19 cellular contexts compared by ENCODE assay signal in the genomic region with DNA sequence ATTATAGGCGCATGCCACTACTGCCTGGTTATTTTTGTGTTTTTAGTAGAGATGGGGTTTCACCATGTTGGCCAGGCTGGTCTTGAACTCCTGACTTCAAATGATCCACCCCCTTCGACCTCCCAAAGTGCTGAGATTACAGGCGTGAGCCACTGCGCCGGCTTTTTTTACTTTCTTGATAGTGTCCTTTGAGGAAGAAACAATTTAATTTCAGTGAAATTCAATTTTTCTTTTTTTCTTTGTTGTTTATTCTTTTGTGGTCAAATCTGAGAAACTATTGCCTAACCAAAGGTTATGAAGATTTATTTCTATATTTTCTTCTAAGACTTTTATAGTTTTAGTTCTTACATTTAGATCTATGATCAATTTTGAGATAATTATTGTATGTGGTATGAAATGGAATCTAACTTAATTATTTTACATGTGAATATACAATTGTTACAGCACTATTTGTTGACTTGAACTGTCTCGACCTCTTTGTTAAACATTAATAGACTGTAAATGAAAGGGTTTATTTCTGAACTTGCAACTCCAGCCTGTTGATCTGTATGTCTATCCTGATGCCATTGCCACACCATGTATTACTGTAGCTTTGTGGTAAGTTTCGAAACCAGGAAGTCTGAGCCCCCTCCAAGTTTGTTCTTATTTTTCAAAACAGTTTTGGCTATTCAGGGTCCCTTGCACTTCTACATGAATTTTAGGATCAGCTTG. TPM values are rescaled to one million over a fixed set of nuclear protein-coding genes. Genes with fewer than 3 reads are reported as not detected.
DNase-seq lines count a peak whose midpoint lies in the region; TF ChIP-seq lines count a peak whose summit lies in the region.
"Had no signal": no experiment of that assay in that cellular context is flagged by ENCODE, and none has a peak within 500 bp of the region (broad histone marks: within the 10 kb centered on the region; RNA-seq: fewer than 3 reads in every experiment).

No MANE protein-coding gene starts in this region.

- no peaks in the 10 kb centered on the region for H3K36me3 ChIP-seq in sigmoid colon
- H3K36me3 ChIP-seq: breast epithelium, left ventricle myocardium inferior had no signal

- no peak for TF ChIP-seq POLR2A in sigmoid colon (IDR thresholded peaks at IDR 0.05)

- peaks cover 0 to 21% (median 14%) of the 10 kb centered on the region in 4 donors for H3K4me1 ChIP-seq in sigmoid colon
- H3K4me1 ChIP-seq: parathyroid adenoma had no signal

- no peaks in the 10 kb centered on the region for H3K9me3 ChIP-seq in sigmoid colon
- H3K9me3 ChIP-seq: breast epithelium had no signal

- H3K27me3 ChIP-seq in sigmoid colon, result no peaks in the 10 kb centered on the region
- H3K27me3 ChIP-seq: breast epithelium had no signal

- 76 to 89% methylated on average over 7 of the region's 7 CpGs for WGBS in sigmoid colon, 2 donors

- intact Hi-C loops in sigmoid colon (cut with DNase I), result no loop called here

- H3K4me3 ChIP-seq in fibroblast of villous mesenchyme (ENCODE audit: low read depth, low read length) (no peak overlapping the region), sigmoid colon (no peak overlapping the region)
- H3K4me3 ChIP-seq: breast epithelium, left ventricle myocardium inferior, smooth muscle cell had no signal

- no peak overlapping the region for H3K27ac ChIP-seq in sigmoid colon
- H3K27ac ChIP-seq: breast epithelium, left ventricle myocardium inferior, parathyroid adenoma had no signal

- DNase-seq in HT-29 (ENCODE audit: low spot score) (peak; percentile 55), SIG-M5 (lab: John Stamatoyannopoulos, UW) (peak; percentile 17), fibroblast of villous mesenchyme (ENCODE audit: low read depth) (peak; percentile 52), sigmoid colon (peak; percentile 13), HK-2 (ENCODE audit: unreplicated experiment) (no peak), amygdala (lab: John Stamatoyannopoulos, UW) (no peak), EL (no peak), NCI-H2196 treated with DMSO at 0.1 percent for 48 hours (lab: John Stamatoyannopoulos, UW; ENCODE audit: unreplicated experiment) (no peak)
- DNase-seq: activated CD4-positive, alpha-beta memory T cell treated with anti-CD3 and anti-CD28 coated beads, Interleukin-2, amount 10 ng/mL, durations not matched to agents 7 days and 5 days; Calu3; GOT3; left ventricle myocardium inferior; NCI-H1105; NCI-H82; T-helper 1 cell had no signal

- no peak for TF ChIP-seq EP300 in sigmoid colon (IDR thresholded peaks at IDR 0.05)

- TF ChIP-seq CTCF in fibroblast of villous mesenchyme (IDR thresholded peaks at IDR 0.05; ENCODE audit: insufficient read depth, low read depth, low read length) (no peak), sigmoid colon (IDR thresholded peaks at IDR 0.05) (no peak)

RNA-seq across cellular contexts. Expression of a gene that starts 19.8 kb away (rescaled TPM):
- total RNA-seq in HT-29 (2014; rRNA removed; shearing (Covaris generic)), result 1.2 and 2.7 TPM in 2 replicates
- total RNA-seq in fibroblast of villous mesenchyme (6.0 and 6.8 TPM in 2 replicates), sigmoid colon (10 to 100 TPM; 23.2 to 61.7 (median 45.2) TPM)
- polyA plus RNA-seq in sigmoid colon, result 10 to 100 TPM in 2 of 3 donors, 1 to 10 TPM in 1; 7.8 to 23.2 (median 13.6) TPM

RNA-seq across cellular contexts. Expression of a gene that starts 28.7 kb away (rescaled TPM):
- not detected in 2 replicates for total RNA-seq in HT-29 (2014; rRNA removed; shearing (Covaris generic))
- not detected in 2 replicates for total RNA-seq in fibroblast of villous mesenchyme
- total RNA-seq in sigmoid colon, result under 1 TPM in 1 of 4 donors, not detected in 3; 0.33 TPM
- polyA plus RNA-seq in sigmoid colon, result 10 to 100 TPM in 1 of 3 donors, 1 to 10 TPM in 2; 3.9 to 11.8 (median 4.2) TPM
- total RNA-seq: activated CD4-positive, alpha-beta memory T cell treated with anti-CD3 and anti-CD28 coated beads, Interleukin-2, amount 10 ng/mL, durations not matched to agents 7 days and 5 days; breast epithelium; Calu3; left ventricle myocardium inferior; smooth muscle cell; temporal lobe had no signal
- polyA plus RNA-seq: smooth muscle cell had no signal

RNA-seq across cellular contexts. Expression of a gene that starts 38.8 kb away (rescaled TPM):
- total RNA-seq in HT-29 (2014; rRNA removed; shearing (Covaris generic)), result 67.2 and 68.3 TPM in 2 replicates
- total RNA-seq in fibroblast of villous mesenchyme (17.1 and 29.8 TPM in 2 replicates), sigmoid colon (100 to 1,000 TPM in 1 of 4 donors, 10 to 100 TPM in 3; 47.8 to 294 (median 54.7) TPM)
- polyA plus RNA-seq in sigmoid colon, result 10 to 100 TPM; 16.0 to 58.3 (median 53.6) TPM

Comparison
In these comparisons a context has a peak if more than half of its experiments do, and no peak if none do; other contexts are left out.
1. DNase-seq: peak in HT-29 (single experiment), SIG-M5 (single experiment), fibroblast of villous mesenchyme (single experiment) and sigmoid colon (single experiment); none in HK-2 (single experiment), amygdala (0 of 56), EL (single experiment) and NCI-H2196 treated with DMSO at 0.1 percent for 48 hours (single experiment).